9 cellular contexts compared by ENCODE assay signal in genomic region chr1:60740154-60740553, GRCh38.
"Had no signal": no experiment of that assay in that cellular context is flagged by ENCODE, and none has a peak within 500 bp of the region (broad histone marks: within the 10 kb centered on the region; RNA-seq: fewer than 3 reads in every experiment).

No MANE protein-coding gene starts in this region.

- H3K9me3 Mint-ChIP-seq: GM23338, H9 had no signal

- H3K9me3 ChIP-seq: HAP-1 had no signal

- H3K27ac Mint-ChIP-seq: GM23338, H9, HFFc6 had no signal

- H3K4me3 ChIP-seq: GM23248, GM23338, HAP-1 had no signal

- H3K36me3 ChIP-seq: HAP-1 had no signal

- H3K4me1 ChIP-seq: HAP-1 had no signal

- H3K4me3 Mint-ChIP-seq: GM23338, H9, HFFc6 had no signal

- ATAC-seq: GM23338, HCT116 had no signal

- DNase-seq: GM23248, GOT3, H7, H9, HCEC 1CT, HFFc6 had no signal

- H3K4me1 Mint-ChIP-seq: GM23338, H9 had no signal

- H3K27ac ChIP-seq: GM23248 had no signal
